18 cellular contexts compared by ENCODE assay signal in genomic region chr13:51479199-51479523, GRCh38. TPM values are rescaled to one million over a fixed set of nuclear protein-coding genes. Genes with fewer than 3 reads are reported as not detected.
DNase-seq lines count a peak whose midpoint lies in the region; ATAC-seq, FAIRE-seq and TF ChIP-seq lines count a peak whose summit lies in the region.
"Had no signal": no experiment of that assay in that cellular context is flagged by ENCODE, and none has a peak within 500 bp of the region (broad histone marks: within the 10 kb centered on the region; RNA-seq: fewer than 3 reads in every experiment).

No MANE protein-coding gene starts in this region.

- TF ChIP-seq RAD21 in A549 (conservative IDR thresholded peaks at IDR 0.05 in 1 of 2, IDR thresholded peaks at IDR 0.05 in 1 of 2), result no peak

- intact Hi-C loops in adrenal gland (cut with DNase I), result no loop called here

- H3K9me3 Mint-ChIP-seq in T-helper 2 cell treated with Interferon-gamma antibody and Interleukin-4, amounts not matched to agents 5 μg/mL and 100 μg/mL, for 36 hours, result no peaks in the 10 kb centered on the region

- TF ChIP-seq EP300 in A549 (IDR thresholded peaks at IDR 0.05), result no peak

- H3K4me3 ChIP-seq in A549, result no peak overlapping the region
- H3K4me3 ChIP-seq in adrenal gland, result no peak overlapping the region
- H3K4me3 ChIP-seq: esophagus muscularis mucosa had no signal

- H3K27ac Mint-ChIP-seq in T-helper 2 cell treated with Interferon-gamma antibody and Interleukin-4, amounts not matched to agents 5 μg/mL and 100 μg/mL, for 36 hours, result no peak overlapping the region
- H3K27ac Mint-ChIP-seq: B cell, mesothelial cell of epicardium had no signal

- TF ChIP-seq CTCF in A549 (IDR thresholded peaks at IDR 0.05) (no peak), adrenal gland (IDR thresholded peaks at IDR 0.05) (no peak)

- CTCF ChIA-PET in A549 (lab: Yijun Ruan, JAX), result no interaction called here

- peak; percentile 47 to 66; a peak in 4 of 6 replicates for ATAC-seq in A549

- peak overlapping the region in 1 of 2 experiments; percentile 7; a peak in 1 of 6 replicates for H3K27ac ChIP-seq in A549
- H3K27ac ChIP-seq in adrenal gland, result peak overlapping the region; percentile 9 to 72 (median 60)
- H3K27ac ChIP-seq: esophagus muscularis mucosa had no signal

- WGBS in A549 (ENCODE audit: missing lambda C conversion rate), result 0% methylated on average over 2 of the region's 2 CpGs
- 35 to 42% (median 37%) methylated on average over 2 of the region's 2 CpGs for WGBS in adrenal gland, 4 donors

- H3K4me1 ChIP-seq in A549, result peaks cover 27% of the 10 kb centered on the region
- H3K4me1 ChIP-seq in adrenal gland (replicated peaks in 1 of 2), result peaks cover 14 to 19% of the 10 kb centered on the region in 2 donors
- H3K4me1 ChIP-seq: esophagus muscularis mucosa had no signal

- FAIRE-seq in A549 (lab: Jason Lieb, UNC), result no peak

- no peak overlapping the region for H3K4me3 Mint-ChIP-seq in T-helper 2 cell treated with Interferon-gamma antibody and Interleukin-4, amounts not matched to agents 5 μg/mL and 100 μg/mL, for 36 hours
- H3K4me3 Mint-ChIP-seq: B cell, mesothelial cell of epicardium had no signal

- POLR2A ChIA-PET in A549 (lab: Yijun Ruan, JAX), result no interaction called here

- H3K4me2 ChIP-seq in A549, result peak overlapping the region; percentile 29

- DNase-seq in A549 (ENCODE audit: low read depth in 1 of 2, low spot score in 1 of 2) (no peak), HCEC 1CT (peak; percentile 79), adrenal gland (no peak), hepatic stellate cell (ENCODE audit: low spot score) (peak; percentile 50), DMS 273 treated with DMSO at 0.1 percent for 48 hours (lab: John Stamatoyannopoulos, UW) (no peak), DMS53 (lab: John Stamatoyannopoulos, UW) (no peak), activated T-cell treated with anti-CD3 and anti-CD28 coated beads for 4 hours (no peak)
- DNase-seq in T-helper 2 cell treated with Interferon-gamma antibody and Interleukin-4, amounts not matched to agents 5 μg/mL and 100 μg/mL, for 36 hours (ENCODE audit: low spot score), result no peak
- DNase-seq: activated CD4-positive, alpha-beta T cell treated with anti-CD3 and anti-CD28 coated beads, Interleukin-2, amount 50 U/mL, for 4 hours; activated gamma-delta T cell treated with Interleukin-2 at 50 U/mL for 16 hours; DMS79 treated with DMSO at 0.1 percent for 48 hours; KBM-7; NCI-H2107; stimulated activated CD4-positive, alpha-beta T cell treated with anti-CD3 and anti-CD28 coated beads, Interleukin-1b, Interleukin-23, amount 100 ng/mL, for 48 hours; T-helper 1 cell had no signal

- no peak for TF ChIP-seq POLR2A in A549 (IDR thresholded peaks at IDR 0.05; ENCODE audit: low read length)
- no peak for TF ChIP-seq POLR2A in adrenal gland (IDR thresholded peaks at IDR 0.05)

- no peaks in the 10 kb centered on the region for H3K36me3 Mint-ChIP-seq in T-helper 2 cell treated with Interferon-gamma antibody and Interleukin-4, amounts not matched to agents 5 μg/mL and 100 μg/mL, for 36 hours (ENCODE audit: low read depth)
- H3K36me3 Mint-ChIP-seq: mesothelial cell of epicardium had no signal

- no peaks in the 10 kb centered on the region for H3K36me3 ChIP-seq in adrenal gland (replicated peaks in 1 of 2)
- H3K36me3 ChIP-seq: esophagus muscularis mucosa had no signal

- H3K9me3 ChIP-seq in A549, result no peaks in the 10 kb centered on the region
- H3K9me3 ChIP-seq in adrenal gland (replicated peaks in 1 of 3), result no peaks in the 10 kb centered on the region
- H3K9me3 ChIP-seq: esophagus muscularis mucosa had no signal

- H3K27me3 Mint-ChIP-seq in T-helper 2 cell treated with Interferon-gamma antibody and Interleukin-4, amounts not matched to agents 5 μg/mL and 100 μg/mL, for 36 hours (ENCODE audit: low read depth), result peaks cover 3% of the 10 kb centered on the region
- H3K27me3 Mint-ChIP-seq: B cell had no signal

- H3K27me3 ChIP-seq in adrenal gland, result no peaks in the 10 kb centered on the region
- H3K27me3 ChIP-seq: esophagus muscularis mucosa had no signal

- peaks cover 3% of the 10 kb centered on the region for H3K4me1 Mint-ChIP-seq in T-helper 2 cell treated with Interferon-gamma antibody and Interleukin-4, amounts not matched to agents 5 μg/mL and 100 μg/mL, for 36 hours (ENCODE audit: low read depth)
- H3K4me1 Mint-ChIP-seq: B cell, mesothelial cell of epicardium had no signal

TF ChIP-seq in A549, 52 proteins besides CTCF, POLR2A, EP300 and RAD21:
- no peak for TF ChIP-seq TP53 (CRISPR knock-in tag; IDR thresholded peaks at IDR 0.05)
- no peak for TF ChIP-seq FOSL2 (IDR thresholded peaks at IDR 0.05)
- peak; percentile 67 for TF ChIP-seq FOSL2 (CRISPR knock-in tag; IDR thresholded peaks at IDR 0.05)

RNA-seq across cellular contexts. Expression of gene INTS6, which starts 26.3 kb away (rescaled TPM):
- polyA plus RNA-seq in A549 (2011; rRNA removed) (37.1 and 42.6 TPM in 2 replicates), A549 (2017; fragmentation: RNase III; extraction: RNeasy Plus Mini Kit Qiagen cat#74134 plus additional on column Dnase treatment) (11.5 to 12.6 TPM (median 12.1 TPM) in 3 replicates), adrenal gland (10 to 100 TPM; 13.1 to 44.3 (median 21.7) TPM)
- 5.1 and 5.3 TPM in 2 replicates for polyA plus RNA-seq in A549 (2012; cell fraction: cytosol; rRNA removed)
- polyA plus RNA-seq in A549 (2012; cell fraction: nucleus; rRNA removed), result 4.8 and 5.6 TPM in 2 replicates
- polyA minus RNA-seq in A549 (2011; rRNA and poly(A)+ RNA removed), result 41.2 and 43.5 TPM in 2 replicates
- total RNA-seq in adrenal gland, result 10 to 100 TPM; 24.2 to 45.0 (median 37.2) TPM

Comparison
In these comparisons a context has a peak if more than half of its experiments do, and no peak if none do; other contexts are left out.
1. DNase-seq: peak in HCEC 1CT (single experiment) and hepatic stellate cell (single experiment); none in A549 (0 of 2), adrenal gland (0 of 7), DMS 273 treated with DMSO at 0.1 percent for 48 hours (single experiment), DMS53 (single experiment), activated T-cell treated with anti-CD3 and anti-CD28 coated beads for 4 hours (single experiment) and T-helper 2 cell treated with Interferon-gamma antibody and Interleukin-4, amounts not matched to agents 5 μg/mL and 100 μg/mL, for 36 hours (single experiment).